ENCODE assay signal across 11 cellular contexts in genomic region chr11:20089796-20090653, GRCh38.
DNase-seq lines count a peak whose midpoint lies in the region; ATAC-seq and TF ChIP-seq lines count a peak whose summit lies in the region.
"Had no signal": no experiment of that assay in that cellular context is flagged by ENCODE, and none has a peak within 500 bp of the region (broad histone marks: within the 10 kb centered on the region; RNA-seq: fewer than 3 reads in every experiment).

No MANE protein-coding gene starts in this region.

- H3K9ac ChIP-seq in adipocyte (ENCODE audit: low read length), result peak overlapping the region; percentile 28

- no peak overlapping the region for H3K4me3 ChIP-seq in AG10803 (ENCODE audit: low read length)
- H3K4me3 ChIP-seq in adipocyte (ENCODE audit: low read length), result no peak overlapping the region
- no peak overlapping the region for H3K4me3 ChIP-seq in BE2C (ENCODE audit: low read depth, low read length)

- H3K27me3 ChIP-seq in adipocyte (replicated peaks; ENCODE audit: control insufficient read depth, insufficient read depth, low read length) (no peaks in the 10 kb centered on the region), BE2C (no peaks in the 10 kb centered on the region)

- H3K36me3 Mint-ChIP-seq in immature natural killer cell, result peaks cover 0 to 4% (median 0%) of the 10 kb centered on the region in 3 donors

- peak overlapping the region in 4 of 5 donors; percentile 52 to 63 (median 56) for H3K4me3 Mint-ChIP-seq in immature natural killer cell

- TF ChIP-seq CTCF in AG10803 (conservative IDR thresholded peaks at IDR 0.05; ENCODE audit: low read length) (no peak), BE2C (IDR thresholded peaks at IDR 0.05; ENCODE audit: low read depth, low read length) (no peak)

- H3K9me3 Mint-ChIP-seq in immature natural killer cell, result no peaks in the 10 kb centered on the region

- H3K36me3 ChIP-seq in adipocyte (ENCODE audit: control insufficient read depth, insufficient read depth, low read length, severe bottlenecking) (peaks cover 94% of the 10 kb centered on the region), BE2C (no peaks in the 10 kb centered on the region)

- H3K4me1 Mint-ChIP-seq in immature natural killer cell, result peaks cover 29 to 39% of the 10 kb centered on the region in 2 donors

- peaks cover 13 to 24% (median 15%) of the 10 kb centered on the region in 3 donors for H3K27me3 Mint-ChIP-seq in immature natural killer cell (ENCODE audit: low read depth in 3 of 3)

- no peak overlapping the region for H3K27ac Mint-ChIP-seq in immature natural killer cell

- H3K9me3 ChIP-seq in adipocyte (ENCODE audit: control insufficient read depth, low read length), result no peaks in the 10 kb centered on the region
- H3K9me3 ChIP-seq in BE2C, result no peaks in the 10 kb centered on the region

- ATAC-seq in HG03469 (IDR thresholded peaks at IDR 0.05; ENCODE audit: unreplicated experiment), result no peak

- DNase-seq in AG10803 (ENCODE audit: low read depth), result peak; percentile 33
- peak; percentile 64 for DNase-seq in NCI-H1092 (lab: John Stamatoyannopoulos, UW)
- DNase-seq in adipocyte (ENCODE audit: low read depth), result peak; percentile 55
- DNase-seq in immature natural killer cell, result no peak
- DNase-seq in ureter (ENCODE audit: low spot score), result no peak
- DNase-seq in BE2C, result no peak
- DNase-seq in NCI-H2171 (lab: John Stamatoyannopoulos, UW), result no peak
- DNase-seq: activated CD4-positive, alpha-beta T cell treated with anti-CD3 and anti-CD28 coated beads, Interleukin-2, amount 50 U/mL, for 48 hours; midbrain; stimulated activated CD4-positive, alpha-beta T cell treated with anti-CD3 and anti-CD28 coated beads, Interleukin-15, amount 100 ng/mL, for 24 hours had no signal

- H3K4me1 ChIP-seq in adipocyte (ENCODE audit: control insufficient read depth, insufficient read depth, low read length), result peaks cover 24% of the 10 kb centered on the region
- H3K4me1 ChIP-seq in BE2C, result no peaks in the 10 kb centered on the region

Comparison
In these comparisons a context has a peak if more than half of its experiments do, and no peak if none do; other contexts are left out.
1. DNase-seq: peak in AG10803 (single experiment), NCI-H1092 (single experiment) and adipocyte (single experiment); none in immature natural killer cell (0 of 3), ureter (single experiment), BE2C (single experiment) and NCI-H2171 (single experiment).